In the genomic region with DNA sequence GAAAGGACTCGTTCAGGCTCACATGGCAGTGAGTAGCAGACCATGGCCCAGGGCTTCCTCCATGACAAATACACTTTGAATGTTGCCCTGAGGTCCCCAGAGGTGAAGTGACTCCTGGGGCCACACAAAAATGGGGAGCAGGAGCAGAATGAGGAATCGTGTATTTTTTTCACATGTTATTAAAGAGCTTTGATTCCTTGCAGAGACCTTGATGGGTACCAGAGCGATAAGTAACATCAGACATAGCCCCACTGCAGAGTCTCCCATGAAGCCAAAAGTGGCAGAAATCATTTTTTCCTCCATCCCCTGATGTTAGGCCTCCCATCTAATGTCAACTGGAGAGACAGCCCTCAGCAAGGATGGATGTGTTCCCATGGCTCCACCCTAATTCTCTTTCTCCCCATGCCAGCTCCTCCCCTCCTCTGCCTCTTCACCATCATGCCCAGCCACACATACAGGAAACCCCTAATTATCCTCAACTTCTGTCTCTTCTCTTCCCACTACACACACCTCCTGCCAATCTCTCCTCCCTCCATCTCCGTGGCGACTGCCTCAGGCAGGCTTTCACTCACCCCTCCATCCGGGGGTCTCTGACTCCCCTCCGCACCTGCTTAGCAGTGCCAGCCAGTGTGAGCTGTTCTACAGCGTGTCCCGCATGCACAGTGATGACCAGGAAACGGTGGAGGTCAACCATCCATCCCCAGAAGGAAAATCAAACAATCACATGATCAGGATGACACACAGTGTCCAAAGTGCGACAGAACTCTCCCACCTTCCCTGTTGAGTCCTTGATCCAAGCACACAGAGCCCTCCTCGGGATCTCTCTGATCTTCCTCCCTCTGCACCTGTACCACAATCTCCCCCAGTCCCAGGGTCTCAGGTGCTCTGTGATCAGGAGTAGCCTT, we compare ENCODE assay signal across 1 cellular context.
TF ChIP-seq lines count a peak whose summit lies in the region.

No MANE protein-coding gene starts in this region.

TF ChIP-seq in HepG2, 621 proteins besides CTCF, POLR2A, EP300 and RAD21 (continued from another document and continues in another):
- TF ChIP-seq ZNF839 (CRISPR knock-in tag; IDR thresholded peaks at IDR 0.05; ENCODE audit: borderline replicate concordance): no peak
- no peak for TF ChIP-seq MAFK (conservative IDR thresholded peaks at IDR 0.05 in 1 of 2, IDR thresholded peaks at IDR 0.05 in 1 of 2; ENCODE audit: low read length in 2 of 2)
- TF ChIP-seq, protein P1, sequence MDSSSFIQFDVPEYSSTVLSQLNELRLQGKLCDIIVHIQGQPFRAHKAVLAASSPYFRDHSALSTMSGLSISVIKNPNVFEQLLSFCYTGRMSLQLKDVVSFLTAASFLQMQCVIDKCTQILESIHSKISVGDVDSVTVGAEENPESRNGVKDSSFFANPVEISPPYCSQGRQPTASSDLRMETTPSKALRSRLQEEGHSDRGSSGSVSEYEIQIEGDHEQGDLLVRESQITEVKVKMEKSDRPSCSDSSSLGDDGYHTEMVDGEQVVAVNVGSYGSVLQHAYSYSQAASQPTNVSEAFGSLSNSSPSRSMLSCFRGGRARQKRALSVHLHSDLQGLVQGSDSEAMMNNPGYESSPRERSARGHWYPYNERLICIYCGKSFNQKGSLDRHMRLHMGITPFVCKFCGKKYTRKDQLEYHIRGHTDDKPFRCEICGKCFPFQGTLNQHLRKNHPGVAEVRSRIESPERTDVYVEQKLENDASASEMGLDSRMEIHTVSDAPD (CRISPR knock-in tag; IDR thresholded peaks at IDR 0.05): no peak
- peak; percentile 78; the same call in 1 of the 2 replicates for TF ChIP-seq CCDC6 (CRISPR knock-in tag; IDR thresholded peaks at IDR 0.05)
- TF ChIP-seq HHEX (CRISPR knock-in tag; IDR thresholded peaks at IDR 0.05): no peak
- no peak for TF ChIP-seq MTF2 (CRISPR knock-in tag; IDR thresholded peaks at IDR 0.05; ENCODE audit: borderline replicate concordance)
- peak; percentile 48; the same call in 1 of the 2 replicates for TF ChIP-seq AHR (CRISPR knock-in tag; IDR thresholded peaks at IDR 0.05)
- TF ChIP-seq GTF3A (CRISPR knock-in tag; conservative IDR thresholded peaks at IDR 0.05): no peak
- TF ChIP-seq MED1 (CRISPR knock-in tag; IDR thresholded peaks at IDR 0.05): peak; percentile 94
- TF ChIP-seq, protein P2, sequence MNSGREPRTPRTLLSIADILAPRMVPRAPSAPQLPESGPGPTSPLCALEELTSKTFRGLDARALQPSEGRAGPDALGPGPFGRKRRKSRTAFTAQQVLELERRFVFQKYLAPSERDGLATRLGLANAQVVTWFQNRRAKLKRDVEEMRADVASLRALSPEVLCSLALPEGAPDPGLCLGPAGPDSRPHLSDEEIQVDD (CRISPR knock-in tag; IDR thresholded peaks at IDR 0.05; ENCODE audit: borderline replicate concordance): no peak
- TF ChIP-seq KAT8 (CRISPR knock-in tag; IDR thresholded peaks at IDR 0.05): peak; percentile 74
- TF ChIP-seq STAT5B (CRISPR knock-in tag; IDR thresholded peaks at IDR 0.05): no peak
- TF ChIP-seq ZNF773 (CRISPR knock-in tag; IDR thresholded peaks at IDR 0.05; ENCODE audit: borderline replicate concordance): no peak; the same call in 1 of the 2 replicates
- TF ChIP-seq ZNF557 (CRISPR knock-in tag; IDR thresholded peaks at IDR 0.05): peak; percentile 17; the same call in 1 of the 2 replicates
- TF ChIP-seq, protein P3, sequence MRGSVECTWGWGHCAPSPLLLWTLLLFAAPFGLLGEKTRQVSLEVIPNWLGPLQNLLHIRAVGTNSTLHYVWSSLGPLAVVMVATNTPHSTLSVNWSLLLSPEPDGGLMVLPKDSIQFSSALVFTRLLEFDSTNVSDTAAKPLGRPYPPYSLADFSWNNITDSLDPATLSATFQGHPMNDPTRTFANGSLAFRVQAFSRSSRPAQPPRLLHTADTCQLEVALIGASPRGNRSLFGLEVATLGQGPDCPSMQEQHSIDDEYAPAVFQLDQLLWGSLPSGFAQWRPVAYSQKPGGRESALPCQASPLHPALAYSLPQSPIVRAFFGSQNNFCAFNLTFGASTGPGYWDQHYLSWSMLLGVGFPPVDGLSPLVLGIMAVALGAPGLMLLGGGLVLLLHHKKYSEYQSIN (CRISPR knock-in tag; IDR thresholded peaks at IDR 0.05; ENCODE audit: borderline replicate concordance): no peak
- no peak for TF ChIP-seq ZNF569 (CRISPR knock-in tag; IDR thresholded peaks at IDR 0.05; ENCODE audit: borderline replicate concordance)
- 0 out of 2 replicates have a peak, but pooled peaks have one; percentile 18 for TF ChIP-seq SNAPC2 (CRISPR knock-in tag; IDR thresholded peaks at IDR 0.05)
- TF ChIP-seq, protein P4, sequence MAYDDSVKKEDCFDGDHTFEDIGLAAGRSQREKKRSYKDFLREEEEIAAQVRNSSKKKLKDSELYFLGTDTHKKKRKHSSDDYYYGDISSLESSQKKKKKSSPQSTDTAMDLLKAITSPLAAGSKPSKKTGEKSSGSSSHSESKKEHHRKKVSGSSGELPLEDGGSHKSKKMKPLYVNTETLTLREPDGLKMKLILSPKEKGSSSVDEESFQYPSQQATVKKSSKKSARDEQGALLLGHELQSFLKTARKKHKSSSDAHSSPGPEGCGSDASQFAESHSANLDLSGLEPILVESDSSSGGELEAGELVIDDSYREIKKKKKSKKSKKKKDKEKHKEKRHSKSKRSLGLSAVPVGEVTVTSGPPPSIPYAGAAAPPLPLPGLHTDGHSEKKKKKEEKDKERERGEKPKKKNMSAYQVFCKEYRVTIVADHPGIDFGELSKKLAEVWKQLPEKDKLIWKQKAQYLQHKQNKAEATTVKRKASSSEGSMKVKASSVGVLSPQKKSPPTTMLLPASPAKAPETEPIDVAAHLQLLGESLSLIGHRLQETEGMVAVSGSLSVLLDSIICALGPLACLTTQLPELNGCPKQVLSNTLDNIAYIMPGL (CRISPR knock-in tag; IDR thresholded peaks at IDR 0.05; ENCODE audit: borderline replicate concordance in 1 of 2, low read depth in 1 of 2): peak; percentile 61 to 83
- peak; percentile 59; the same call in 1 of the 2 replicates for TF ChIP-seq ZKSCAN1 (IDR thresholded peaks at IDR 0.05; ENCODE audit: low read length)
- peak; percentile 82; the same call in 1 of the 2 replicates for TF ChIP-seq HNF4G (IDR thresholded peaks at IDR 0.05; ENCODE audit: borderline replicate concordance, low read depth, low read length)
- TF ChIP-seq HNF4G (CRISPR knock-in tag; IDR thresholded peaks at IDR 0.05; ENCODE audit: borderline replicate concordance, low read depth): peak; percentile 94
- TF ChIP-seq, protein P5, sequence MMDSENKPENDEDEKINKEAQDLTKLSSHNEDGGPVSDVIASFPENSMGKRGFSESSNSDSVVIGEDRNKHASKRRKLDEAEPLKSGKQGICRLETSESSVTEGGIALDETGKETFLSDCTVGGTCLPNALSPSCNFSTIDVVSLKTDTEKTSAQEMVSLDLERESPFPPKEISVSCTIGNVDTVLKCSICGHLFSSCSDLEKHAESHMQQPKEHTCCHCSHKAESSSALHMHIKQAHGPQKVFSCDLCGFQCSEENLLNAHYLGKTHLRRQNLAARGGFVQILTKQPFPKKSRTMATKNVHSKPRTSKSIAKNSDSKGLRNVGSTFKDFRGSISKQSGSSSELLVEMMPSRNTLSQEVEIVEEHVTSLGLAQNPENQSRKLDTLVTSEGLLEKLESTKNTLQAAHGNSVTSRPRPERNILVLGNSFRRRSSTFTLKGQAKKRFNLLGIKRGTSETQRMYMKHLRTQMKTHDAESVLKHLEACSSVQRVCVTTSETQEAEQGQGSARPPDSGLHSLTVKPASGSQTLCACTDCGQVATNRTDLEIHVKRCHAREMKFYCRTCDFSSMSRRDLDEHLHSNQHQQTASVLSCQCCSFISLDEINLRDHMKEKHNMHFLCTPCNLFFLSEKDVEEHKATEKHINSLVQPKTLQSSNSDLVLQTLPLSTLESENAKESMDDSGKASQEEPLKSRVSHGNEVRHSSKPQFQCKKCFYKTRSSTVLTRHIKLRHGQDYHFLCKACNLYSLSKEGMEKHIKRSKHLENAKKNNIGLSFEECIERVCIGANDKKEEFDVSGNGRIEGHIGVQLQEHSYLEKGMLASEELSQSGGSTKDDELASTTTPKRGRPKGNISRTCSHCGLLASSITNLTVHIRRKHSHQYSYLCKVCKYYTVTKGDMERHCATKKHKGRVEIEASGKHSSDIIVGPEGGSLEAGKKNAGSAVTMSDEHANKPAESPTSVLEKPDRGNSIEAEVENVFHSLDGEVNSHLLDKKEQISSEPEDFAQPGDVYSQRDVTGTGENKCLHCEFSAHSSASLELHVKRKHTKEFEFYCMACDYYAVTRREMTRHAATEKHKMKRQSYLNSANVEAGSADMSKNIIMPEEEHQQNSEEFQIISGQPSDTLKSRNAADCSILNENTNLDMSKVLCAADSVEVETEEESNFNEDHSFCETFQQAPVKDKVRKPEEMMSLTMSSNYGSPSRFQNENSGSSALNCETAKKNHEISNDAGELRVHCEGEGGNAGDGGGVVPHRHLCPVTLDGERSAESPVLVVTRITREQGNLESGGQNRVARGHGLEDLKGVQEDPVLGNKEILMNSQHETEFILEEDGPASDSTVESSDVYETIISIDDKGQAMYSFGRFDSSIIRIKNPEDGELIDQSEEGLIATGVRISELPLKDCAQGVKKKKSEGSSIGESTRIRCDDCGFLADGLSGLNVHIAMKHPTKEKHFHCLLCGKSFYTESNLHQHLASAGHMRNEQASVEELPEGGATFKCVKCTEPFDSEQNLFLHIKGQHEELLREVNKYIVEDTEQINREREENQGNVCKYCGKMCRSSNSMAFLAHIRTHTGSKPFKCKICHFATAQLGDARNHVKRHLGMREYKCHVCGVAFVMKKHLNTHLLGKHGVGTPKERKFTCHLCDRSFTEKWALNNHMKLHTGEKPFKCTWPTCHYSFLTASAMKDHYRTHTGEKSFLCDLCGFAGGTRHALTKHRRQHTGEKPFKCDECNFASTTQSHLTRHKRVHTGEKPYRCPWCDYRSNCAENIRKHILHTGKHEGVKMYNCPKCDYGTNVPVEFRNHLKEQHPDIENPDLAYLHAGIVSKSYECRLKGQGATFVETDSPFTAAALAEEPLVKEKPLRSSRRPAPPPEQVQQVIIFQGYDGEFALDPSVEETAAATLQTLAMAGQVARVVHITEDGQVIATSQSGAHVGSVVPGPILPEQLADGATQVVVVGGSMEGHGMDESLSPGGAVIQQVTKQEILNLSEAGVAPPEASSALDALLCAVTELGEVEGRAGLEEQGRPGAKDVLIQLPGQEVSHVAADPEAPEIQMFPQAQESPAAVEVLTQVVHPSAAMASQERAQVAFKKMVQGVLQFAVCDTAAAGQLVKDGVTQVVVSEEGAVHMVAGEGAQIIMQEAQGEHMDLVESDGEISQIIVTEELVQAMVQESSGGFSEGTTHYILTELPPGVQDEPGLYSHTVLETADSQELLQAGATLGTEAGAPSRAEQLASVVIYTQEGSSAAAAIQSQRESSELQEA (CRISPR knock-in tag; IDR thresholded peaks at IDR 0.05; ENCODE audit: not compliant biosample characterization): no peak
- TF ChIP-seq ZNF552 (CRISPR knock-in tag; IDR thresholded peaks at IDR 0.05; ENCODE audit: borderline replicate concordance): no peak
- TF ChIP-seq, protein P6, sequence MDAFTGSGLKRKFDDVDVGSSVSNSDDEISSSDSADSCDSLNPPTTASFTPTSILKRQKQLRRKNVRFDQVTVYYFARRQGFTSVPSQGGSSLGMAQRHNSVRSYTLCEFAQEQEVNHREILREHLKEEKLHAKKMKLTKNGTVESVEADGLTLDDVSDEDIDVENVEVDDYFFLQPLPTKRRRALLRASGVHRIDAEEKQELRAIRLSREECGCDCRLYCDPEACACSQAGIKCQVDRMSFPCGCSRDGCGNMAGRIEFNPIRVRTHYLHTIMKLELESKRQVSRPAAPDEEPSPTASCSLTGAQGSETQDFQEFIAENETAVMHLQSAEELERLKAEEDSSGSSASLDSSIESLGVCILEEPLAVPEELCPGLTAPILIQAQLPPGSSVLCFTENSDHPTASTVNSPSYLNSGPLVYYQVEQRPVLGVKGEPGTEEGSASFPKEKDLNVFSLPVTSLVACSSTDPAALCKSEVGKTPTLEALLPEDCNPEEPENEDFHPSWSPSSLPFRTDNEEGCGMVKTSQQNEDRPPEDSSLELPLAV (CRISPR knock-in tag; conservative IDR thresholded peaks at IDR 0.05; ENCODE audit: low read depth): no peak
- 0 out of 2 replicates have a peak, but pooled peaks have one; percentile 40 for TF ChIP-seq ZFP62 (CRISPR knock-in tag; IDR thresholded peaks at IDR 0.05)
- TF ChIP-seq REL (CRISPR knock-in tag; conservative IDR thresholded peaks at IDR 0.05): no peak
- TF ChIP-seq, protein P7, sequence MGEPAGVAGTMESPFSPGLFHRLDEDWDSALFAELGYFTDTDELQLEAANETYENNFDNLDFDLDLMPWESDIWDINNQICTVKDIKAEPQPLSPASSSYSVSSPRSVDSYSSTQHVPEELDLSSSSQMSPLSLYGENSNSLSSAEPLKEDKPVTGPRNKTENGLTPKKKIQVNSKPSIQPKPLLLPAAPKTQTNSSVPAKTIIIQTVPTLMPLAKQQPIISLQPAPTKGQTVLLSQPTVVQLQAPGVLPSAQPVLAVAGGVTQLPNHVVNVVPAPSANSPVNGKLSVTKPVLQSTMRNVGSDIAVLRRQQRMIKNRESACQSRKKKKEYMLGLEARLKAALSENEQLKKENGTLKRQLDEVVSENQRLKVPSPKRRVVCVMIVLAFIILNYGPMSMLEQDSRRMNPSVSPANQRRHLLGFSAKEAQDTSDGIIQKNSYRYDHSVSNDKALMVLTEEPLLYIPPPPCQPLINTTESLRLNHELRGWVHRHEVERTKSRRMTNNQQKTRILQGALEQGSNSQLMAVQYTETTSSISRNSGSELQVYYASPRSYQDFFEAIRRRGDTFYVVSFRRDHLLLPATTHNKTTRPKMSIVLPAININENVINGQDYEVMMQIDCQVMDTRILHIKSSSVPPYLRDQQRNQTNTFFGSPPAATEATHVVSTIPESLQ (CRISPR knock-in tag; conservative IDR thresholded peaks at IDR 0.05): no peak
- TF ChIP-seq TEAD3 (CRISPR knock-in tag; optimal IDR thresholded peaks at IDR 0.05; ENCODE audit: borderline replicate concordance): peak; percentile 82
- peak; percentile 79 for TF ChIP-seq SRF (IDR thresholded peaks at IDR 0.05; ENCODE audit: low read depth, low read length)
- TF ChIP-seq BRD4 (CRISPR knock-in tag; IDR thresholded peaks at IDR 0.05): peak; percentile 86; the same call in 1 of the 2 replicates
- peak; percentile 65; the same call in 1 of the 2 replicates for TF ChIP-seq CBX5 (CRISPR knock-in tag; IDR thresholded peaks at IDR 0.05; ENCODE audit: borderline replicate concordance)
- TF ChIP-seq, protein P8, sequence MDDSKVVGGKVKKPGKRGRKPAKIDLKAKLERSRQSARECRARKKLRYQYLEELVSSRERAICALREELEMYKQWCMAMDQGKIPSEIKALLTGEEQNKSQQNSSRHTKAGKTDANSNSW (CRISPR knock-in tag; IDR thresholded peaks at IDR 0.05; ENCODE audit: borderline replicate concordance): no peak
- TF ChIP-seq NCOA2 (CRISPR knock-in tag; IDR thresholded peaks at IDR 0.05): peak; percentile 91
- peak; percentile 53; the same call in 1 of the 2 replicates for TF ChIP-seq ZKSCAN8 (CRISPR knock-in tag; IDR thresholded peaks at IDR 0.05; ENCODE audit: borderline replicate concordance)
- peak; percentile 82; the same call in 1 of the 2 replicates for TF ChIP-seq MEIS2 (CRISPR knock-in tag; IDR thresholded peaks at IDR 0.05)
- TF ChIP-seq ZMYM2 (CRISPR knock-in tag; IDR thresholded peaks at IDR 0.05): no peak
- TF ChIP-seq ZBTB20 (CRISPR knock-in tag; IDR thresholded peaks at IDR 0.05; ENCODE audit: borderline replicate concordance, low read depth): 0 out of 2 replicates have a peak, but pooled peaks have one; percentile 75
- TF ChIP-seq NFKB2 (CRISPR knock-in tag; IDR thresholded peaks at IDR 0.05; ENCODE audit: borderline replicate concordance): peak; percentile 91; the same call in 1 of the 2 replicates
- peak; percentile 35; the same call in 1 of the 2 replicates for TF ChIP-seq ZNF143 (CRISPR knock-in tag; IDR thresholded peaks at IDR 0.05)
- 0 out of 2 replicates have a peak, but pooled peaks have one; percentile 39 for TF ChIP-seq ATF1 (CRISPR knock-in tag; IDR thresholded peaks at IDR 0.05)
- TF ChIP-seq ZNF101 (CRISPR knock-in tag; IDR thresholded peaks at IDR 0.05; ENCODE audit: borderline replicate concordance, low read depth): no peak
